8 cellular contexts compared by ENCODE assay signal in genomic region chr16:85114909-85115567, GRCh38. TPM values are rescaled to one million over a fixed set of nuclear protein-coding genes. Genes with fewer than 3 reads are reported as not detected.
DNase-seq lines count a peak whose midpoint lies in the region; ATAC-seq and FAIRE-seq lines count a peak whose summit lies in the region.

No MANE protein-coding gene starts in this region.

- FAIRE-seq in G401.6 (lab: Jason Lieb, UNC), result peak; percentile 95

- peak; percentile 51 for ATAC-seq in HG03045 (IDR thresholded peaks at IDR 0.05; ENCODE audit: unreplicated experiment)
- no peak for ATAC-seq in GM18520 (IDR thresholded peaks at IDR 0.05; ENCODE audit: unreplicated experiment)

- DNase-seq in NCI-H524 (lab: John Stamatoyannopoulos, UW) (peak; percentile 84 to 90), cerebellum (ENCODE audit: low spot score) (peak; percentile 90), left kidney (ENCODE audit: low read depth, low spot score) (peak; percentile 96)
- DNase-seq in activated CD4-positive, alpha-beta T cell treated with anti-CD3 and anti-CD28 coated beads for 4 hours, result peak; percentile 66 to 81
- peak; percentile 63 for DNase-seq in stimulated activated CD4-positive, alpha-beta T cell treated with anti-CD3 and anti-CD28 coated beads, Interleukin-2, amount 100 ng/mL, for 4 hours (ENCODE audit: low read depth)

RNA-seq across cellular contexts. Expression of gene CIBAR2, which starts 2.8 kb away (rescaled TPM):
- total RNA-seq in cerebellum, result not detected
